Comparison of ENCODE assay signal across 7 cellular contexts in the genomic region with DNA sequence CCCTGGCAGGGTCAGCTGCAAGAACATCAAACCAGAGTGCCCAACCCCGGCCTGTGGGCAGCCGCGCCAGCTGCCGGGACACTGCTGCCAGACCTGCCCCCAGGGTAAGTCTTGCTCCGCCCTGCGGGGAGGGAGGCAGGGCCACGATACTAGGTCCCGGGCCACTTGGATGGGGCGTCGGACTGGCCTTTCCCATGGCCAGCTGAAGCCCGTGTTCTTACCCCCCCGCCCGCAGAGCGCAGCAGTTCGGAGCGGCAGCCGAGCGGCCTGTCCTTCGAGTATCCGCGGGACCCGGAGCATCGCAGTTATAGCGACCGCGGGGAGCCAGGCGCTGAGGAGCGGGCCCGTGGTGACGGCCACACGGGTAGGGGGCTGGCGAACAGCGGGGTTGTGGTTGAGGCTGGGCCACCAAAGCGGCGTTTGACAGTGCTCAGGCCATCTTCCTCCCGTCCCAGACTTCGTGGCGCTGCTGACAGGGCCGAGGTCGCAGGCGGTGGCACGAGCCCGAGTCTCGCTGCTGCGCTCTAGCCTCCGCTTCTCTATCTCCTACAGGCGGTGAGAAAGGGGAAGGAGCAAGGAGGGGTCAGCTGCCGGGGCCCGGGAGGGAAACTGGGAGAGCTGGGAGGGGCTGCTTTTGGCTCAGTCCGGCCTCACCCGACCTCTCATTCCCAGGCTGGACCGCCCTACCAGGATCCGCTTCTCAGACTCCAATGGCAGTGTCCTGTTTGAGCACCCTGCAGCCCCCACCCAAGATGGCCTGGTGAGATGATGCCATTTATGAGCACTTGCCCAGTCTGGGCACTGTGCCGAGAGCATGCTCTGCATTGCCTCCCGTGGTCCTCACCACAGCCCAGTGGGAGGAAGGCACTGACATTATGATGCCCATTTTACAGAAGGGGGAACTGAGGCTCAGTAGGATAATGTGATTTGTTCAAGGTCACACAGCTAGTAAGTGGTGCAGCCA. TPM values are rescaled to one million over a fixed set of nuclear protein-coding genes. Genes with fewer than 3 reads are reported as not detected.
A peak's percentile ranks its signal among the peaks of the same experiment; 100 is the strongest.
DNase-seq lines count a peak whose midpoint lies in the region; ATAC-seq lines count a peak whose summit lies in the region.
"Had no signal": no experiment of that assay in that cellular context is flagged by ENCODE, and none has a peak within 500 bp of the region (broad histone marks: within the 10 kb centered on the region; RNA-seq: fewer than 3 reads in every experiment).

No MANE protein-coding gene starts in this region.

- H3K36me3 ChIP-seq in urinary bladder (ENCODE audit: insufficient read depth), result no peaks in the 10 kb centered on the region

- no peaks in the 10 kb centered on the region for H3K9me3 Mint-ChIP-seq in activated naive CD8-positive, alpha-beta T cell (ENCODE audit: low read depth)
- no peaks in the 10 kb centered on the region for H3K9me3 Mint-ChIP-seq in activated naive CD8-positive, alpha-beta T cell treated with anti-CD3 and anti-CD28 coated beads for 36 hours

- H3K27ac Mint-ChIP-seq in activated naive CD8-positive, alpha-beta T cell, result no peak overlapping the region
- H3K27ac Mint-ChIP-seq in activated naive CD8-positive, alpha-beta T cell treated with anti-CD3 and anti-CD28 coated beads for 36 hours, result no peak overlapping the region

- DNase-seq in activated naive CD8-positive, alpha-beta T cell treated with anti-CD3 and anti-CD28 coated beads for 36 hours, result no peak
- DNase-seq in NCI-H1092 (lab: John Stamatoyannopoulos, UW), result no peak
- DNase-seq: NCI-H524 had no signal

- H3K4me1 ChIP-seq in urinary bladder (ENCODE audit: insufficient read depth), result no peaks in the 10 kb centered on the region

- peaks cover 5% of the 10 kb centered on the region for H3K4me1 Mint-ChIP-seq in activated naive CD8-positive, alpha-beta T cell (ENCODE audit: low read depth)
- peaks cover 4% of the 10 kb centered on the region for H3K4me1 Mint-ChIP-seq in activated naive CD8-positive, alpha-beta T cell treated with anti-CD3 and anti-CD28 coated beads for 36 hours

- H3K36me3 Mint-ChIP-seq in activated naive CD8-positive, alpha-beta T cell, result no peaks in the 10 kb centered on the region
- H3K36me3 Mint-ChIP-seq in activated naive CD8-positive, alpha-beta T cell treated with anti-CD3 and anti-CD28 coated beads for 36 hours, result no peaks in the 10 kb centered on the region

- peak overlapping the region; percentile 27 for H3K27ac ChIP-seq in layer of hippocampus (ENCODE audit: low read depth, low read length)
- no peak overlapping the region for H3K27ac ChIP-seq in urinary bladder (ENCODE audit: low read depth)

- H3K4me3 ChIP-seq in urinary bladder (ENCODE audit: low read depth, low read length), result peak overlapping the region; percentile 69

- H3K27me3 Mint-ChIP-seq in activated naive CD8-positive, alpha-beta T cell, result peaks cover 19% of the 10 kb centered on the region
- peaks cover 68% of the 10 kb centered on the region for H3K27me3 Mint-ChIP-seq in activated naive CD8-positive, alpha-beta T cell treated with anti-CD3 and anti-CD28 coated beads for 36 hours

- peak overlapping the region; percentile 82 for H3K4me3 Mint-ChIP-seq in activated naive CD8-positive, alpha-beta T cell
- no peak overlapping the region for H3K4me3 Mint-ChIP-seq in activated naive CD8-positive, alpha-beta T cell treated with anti-CD3 and anti-CD28 coated beads for 36 hours

- no peak for ATAC-seq in GM21825 (IDR thresholded peaks at IDR 0.05; ENCODE audit: unreplicated experiment)

- H3K27me3 ChIP-seq in layer of hippocampus (ENCODE audit: control insufficient read depth, insufficient read depth, low read length), result no peaks in the 10 kb centered on the region

- WGBS in urinary bladder, result 22% methylated on average over 55 of the region's 55 CpGs

RNA-seq across cellular contexts. Expression of gene CHRD, which starts 1.7 kb away (rescaled TPM):
- total RNA-seq in activated naive CD8-positive, alpha-beta T cell treated with anti-CD3 and anti-CD28 coated beads for 36 hours, result not detected
- 9.1 TPM for total RNA-seq in urinary bladder
- 11.5 TPM for polyA plus RNA-seq in urinary bladder

RNA-seq across cellular contexts. Expression of gene THPO, which starts 3.5 kb away (rescaled TPM):
- not detected for total RNA-seq in activated naive CD8-positive, alpha-beta T cell treated with anti-CD3 and anti-CD28 coated beads for 36 hours
- 0.32 TPM for total RNA-seq in urinary bladder
- 0.60 TPM for polyA plus RNA-seq in urinary bladder

RNA-seq across cellular contexts. Expression of gene POLR2H, which starts 20.0 kb away (rescaled TPM):
- total RNA-seq in activated naive CD8-positive, alpha-beta T cell treated with anti-CD3 and anti-CD28 coated beads for 36 hours, result 100 to 1,000 TPM; 175 to 177 TPM
- total RNA-seq in urinary bladder, result 45.9 TPM
- polyA plus RNA-seq in urinary bladder, result 59.7 TPM

RNA-seq across cellular contexts. Expression of gene CLCN2, which starts 20.1 kb away (rescaled TPM):
- 1 to 10 TPM; 5.0 to 6.8 TPM for total RNA-seq in activated naive CD8-positive, alpha-beta T cell treated with anti-CD3 and anti-CD28 coated beads for 36 hours
- 4.7 TPM for total RNA-seq in urinary bladder
- 4.8 TPM for polyA plus RNA-seq in urinary bladder

RNA-seq across cellular contexts. Expression of gene FAM131A, which starts 44.1 kb away (rescaled TPM):
- 1 to 10 TPM; 2.1 to 3.4 TPM for total RNA-seq in activated naive CD8-positive, alpha-beta T cell treated with anti-CD3 and anti-CD28 coated beads for 36 hours
- 15.9 TPM for total RNA-seq in urinary bladder
- 31.0 TPM for polyA plus RNA-seq in urinary bladder
